Comparison of ENCODE assay signal across 29 cellular contexts in the genomic region with DNA sequence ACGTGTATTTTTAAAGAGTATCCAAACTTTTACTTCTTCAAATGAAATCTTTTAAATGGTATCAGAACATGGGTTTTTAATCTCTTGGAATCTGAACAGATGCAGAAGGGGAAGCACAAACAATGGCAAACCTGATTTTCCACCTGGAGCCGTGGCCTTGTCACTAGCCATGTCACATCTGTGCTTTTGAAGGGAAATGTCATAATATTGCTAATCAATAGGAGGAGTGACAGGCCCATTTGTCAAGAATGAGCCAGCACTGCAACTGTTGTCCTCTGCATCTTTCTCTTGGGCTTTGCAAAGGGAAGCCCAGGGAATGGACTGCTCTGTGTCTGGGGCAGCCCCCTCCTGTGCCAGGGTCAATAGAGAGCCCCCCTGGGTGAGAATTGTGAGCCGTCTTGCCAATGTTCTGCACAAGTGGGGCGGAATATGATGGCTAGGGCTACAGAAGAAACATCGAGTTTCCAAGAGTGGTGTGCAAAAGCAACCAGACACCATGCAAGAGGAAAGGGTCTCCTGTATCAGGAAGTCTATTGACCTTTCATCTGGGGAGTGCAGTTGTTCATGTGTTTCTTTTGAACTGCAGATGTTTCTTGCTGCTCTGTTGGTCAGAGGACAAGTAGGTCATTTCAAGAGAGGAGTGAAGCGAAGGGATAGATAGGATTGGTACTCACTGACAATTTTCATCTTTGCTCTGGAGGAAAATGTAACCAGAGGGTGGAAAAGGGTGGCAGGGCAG.
"Had no signal": no experiment of that assay in that cellular context is flagged by ENCODE, and none has a peak within 500 bp of the region (broad histone marks: within the 10 kb centered on the region; RNA-seq: fewer than 3 reads in every experiment).

No MANE protein-coding gene starts in this region.

- H3K4me1 ChIP-seq: body of pancreas, colonic mucosa, foreskin keratinocyte, gastrocnemius medialis had no signal

- H3K27ac Mint-ChIP-seq: activated B cell treated with CpG ODN at 0.5 μM for 24 hours; activated CD4-positive, alpha-beta memory T cell treated with anti-CD3 and anti-CD28 coated beads for 36 hours; activated CD4-positive, alpha-beta T cell treated with anti-CD3 and anti-CD28 coated beads, Interleukin-2, amount 10 ng/mL, durations not matched to agents 24 days and 14 days; activated CD8-positive, alpha-beta memory T cell treated with anti-CD3 and anti-CD28 coated beads, Interleukin-2, amount 10 ng/mL, durations not matched to agents 7 days and 5 days; activated CD8-positive, alpha-beta T cell treated with anti-CD3 and anti-CD28 coated beads, Interleukin-2, amount 10 ng/mL, durations not matched to agents 7 days and 5 days; activated naive CD4-positive, alpha-beta T cell treated with anti-CD3 and anti-CD28 coated beads for 36 hours; activated naive CD4-positive, alpha-beta T cell treated with anti-CD3 and anti-CD28 coated beads, Interleukin-2, amount 50 U/mL, for 24 hours; activated naive CD8-positive, alpha-beta T cell treated with anti-CD3 and anti-CD28 coated beads for 36 hours; activated naive CD8-positive, alpha-beta T cell treated with anti-CD3 and anti-CD28 coated beads, Interleukin-2, amount 50 U/mL, for 24 hours; activated T-helper 1 cell treated with anti-CD3 and anti-CD28 coated beads, Interleukin-12 subunit alpha, Interleukin-12 subunit beta, Interleukin-2, Interleukin-4 antibody, amounts not matched to agents 30 ng/mL and 10 ng/mL and 1 ng/mL, durations not matched to agents 14 hours and 24 hours and 36 hours; activated T-helper 2 cell treated with anti-CD3 and anti-CD28 coated beads, Interferon-gamma antibody, Interleukin-2, Interleukin-4, amounts not matched to agents 10 μg/mL and 5 μg/mL and 100 μg/mL, durations not matched to agents 14 hours and 24 hours and 36 hours had no signal

- H3K4me3 Mint-ChIP-seq: activated B cell treated with CpG ODN at 0.5 μM for 24 hours; activated CD4-positive, alpha-beta memory T cell treated with anti-CD3 and anti-CD28 coated beads for 36 hours; activated CD4-positive, alpha-beta T cell treated with anti-CD3 and anti-CD28 coated beads, Interleukin-2, amount 10 ng/mL, durations not matched to agents 24 days and 14 days; activated CD8-positive, alpha-beta memory T cell treated with anti-CD3 and anti-CD28 coated beads, Interleukin-2, amount 10 ng/mL, durations not matched to agents 7 days and 5 days; activated CD8-positive, alpha-beta T cell treated with anti-CD3 and anti-CD28 coated beads, Interleukin-2, amount 10 ng/mL, durations not matched to agents 7 days and 5 days; activated naive CD4-positive, alpha-beta T cell treated with anti-CD3 and anti-CD28 coated beads for 36 hours; activated naive CD4-positive, alpha-beta T cell treated with anti-CD3 and anti-CD28 coated beads, Interleukin-2, amount 50 U/mL, for 24 hours; activated naive CD8-positive, alpha-beta T cell treated with anti-CD3 and anti-CD28 coated beads for 36 hours; activated naive CD8-positive, alpha-beta T cell treated with anti-CD3 and anti-CD28 coated beads, Interleukin-2, amount 50 U/mL, for 24 hours; activated T-helper 1 cell treated with anti-CD3 and anti-CD28 coated beads, Interleukin-12 subunit alpha, Interleukin-12 subunit beta, Interleukin-2, Interleukin-4 antibody, amounts not matched to agents 30 ng/mL and 10 ng/mL and 1 ng/mL, durations not matched to agents 14 hours and 24 hours and 36 hours had no signal

- H3K9me3 Mint-ChIP-seq: activated B cell treated with CpG ODN at 0.5 μM for 24 hours; activated CD4-positive, alpha-beta memory T cell treated with anti-CD3 and anti-CD28 coated beads for 36 hours; activated CD4-positive, alpha-beta T cell treated with anti-CD3 and anti-CD28 coated beads, Interleukin-2, amount 10 ng/mL, durations not matched to agents 24 days and 14 days; activated naive CD4-positive, alpha-beta T cell treated with anti-CD3 and anti-CD28 coated beads for 36 hours; activated naive CD4-positive, alpha-beta T cell treated with anti-CD3 and anti-CD28 coated beads, Interleukin-2, amount 50 U/mL, for 24 hours; activated naive CD8-positive, alpha-beta T cell treated with anti-CD3 and anti-CD28 coated beads for 36 hours; activated naive CD8-positive, alpha-beta T cell treated with anti-CD3 and anti-CD28 coated beads, Interleukin-2, amount 50 U/mL, for 24 hours; activated T-helper 1 cell treated with anti-CD3 and anti-CD28 coated beads, Interleukin-12 subunit alpha, Interleukin-12 subunit beta, Interleukin-2, Interleukin-4 antibody, amounts not matched to agents 30 ng/mL and 10 ng/mL and 1 ng/mL, durations not matched to agents 14 hours and 24 hours and 36 hours; activated T-helper 2 cell treated with anti-CD3 and anti-CD28 coated beads, Interferon-gamma antibody, Interleukin-2, Interleukin-4, amounts not matched to agents 10 μg/mL and 5 μg/mL and 100 μg/mL, durations not matched to agents 14 hours and 24 hours and 36 hours had no signal

- H3K27me3 ChIP-seq: adrenal gland, body of pancreas, colonic mucosa, foreskin keratinocyte, gastrocnemius medialis had no signal

- H3K27ac ChIP-seq: adrenal gland, body of pancreas, colonic mucosa, foreskin keratinocyte, gastrocnemius medialis, WERI-Rb-1 had no signal

- H3K4me3 ChIP-seq: adrenal gland, body of pancreas, colonic mucosa, gastrocnemius medialis had no signal

- H3K9me3 ChIP-seq: adrenal gland, body of pancreas, colonic mucosa, gastrocnemius medialis had no signal

- H3K36me3 Mint-ChIP-seq: activated CD4-positive, alpha-beta memory T cell treated with anti-CD3 and anti-CD28 coated beads for 36 hours; activated CD8-positive, alpha-beta memory T cell treated with anti-CD3 and anti-CD28 coated beads, Interleukin-2, amount 10 ng/mL, durations not matched to agents 7 days and 5 days; activated naive CD4-positive, alpha-beta T cell treated with anti-CD3 and anti-CD28 coated beads, Interleukin-2, amount 50 U/mL, for 24 hours; activated naive CD8-positive, alpha-beta T cell treated with anti-CD3 and anti-CD28 coated beads for 36 hours had no signal

- H3K36me3 ChIP-seq: adrenal gland, colonic mucosa, gastrocnemius medialis, WERI-Rb-1 had no signal

- ATAC-seq: activated CD4-positive, CD25-positive, alpha-beta regulatory T cell treated with anti-CD3 and anti-CD28 coated beads, Interleukin-2, amount 50 U/mL, for 24 hours; activated CD8-positive, alpha-beta memory T cell treated with anti-CD3 and anti-CD28 coated beads, Interleukin-2, amount 10 ng/mL, durations not matched to agents 7 days and 5 days; activated CD8-positive, alpha-beta T cell treated with anti-CD3 and anti-CD28 coated beads, Interleukin-2, amount 10 ng/mL, durations not matched to agents 7 days and 5 days; activated naive CD8-positive, alpha-beta T cell treated with anti-CD3 and anti-CD28 coated beads, Interleukin-2, amount 50 U/mL, for 24 hours; body of pancreas; esophagus mucosa; foreskin keratinocyte; gastrocnemius medialis had no signal

- H3K27me3 Mint-ChIP-seq: activated CD4-positive, alpha-beta T cell treated with anti-CD3 and anti-CD28 coated beads, Interleukin-2, amount 10 ng/mL, durations not matched to agents 24 days and 14 days; activated naive CD8-positive, alpha-beta T cell treated with anti-CD3 and anti-CD28 coated beads, Interleukin-2, amount 50 U/mL, for 24 hours had no signal

- DNase-seq: activated B cell treated with CpG ODN at 0.5 μM for 24 hours; activated CD4-positive, alpha-beta memory T cell treated with anti-CD3 and anti-CD28 coated beads for 36 hours; activated CD4-positive, alpha-beta T cell treated with anti-CD3 and anti-CD28 coated beads, Interleukin-2, amount 10 ng/mL, durations not matched to agents 24 days and 14 days; activated CD8-positive, alpha-beta memory T cell treated with anti-CD3 and anti-CD28 coated beads, Interleukin-2, amount 10 ng/mL, durations not matched to agents 7 days and 5 days; activated CD8-positive, alpha-beta memory T cell treated with anti-CD3 and anti-CD28 coated beads, Interleukin-2, amount 50 U/mL, for 4 hours; activated CD8-positive, alpha-beta T cell treated with anti-CD3 and anti-CD28 coated beads, Interleukin-2, amount 10 ng/mL, durations not matched to agents 7 days and 5 days; activated effector memory CD4-positive, alpha-beta T cell treated with anti-CD3 and anti-CD28 coated beads, Interleukin-2, amount 50 U/mL, for 16 hours; activated naive CD4-positive, alpha-beta T cell treated with anti-CD3 and anti-CD28 coated beads for 36 hours; activated naive CD8-positive, alpha-beta T cell treated with anti-CD3 and anti-CD28 coated beads for 36 hours; activated naive CD8-positive, alpha-beta T cell treated with anti-CD3 and anti-CD28 coated beads, Interleukin-2, amount 50 U/mL, for 24 hours; activated T-cell treated with anti-CD3 and anti-CD28 coated beads, Interleukin-2, amount 50 U/mL, for 1 hour; activated T-cell treated with anti-CD3 and anti-CD28 coated beads, Interleukin-2, amount 50 U/mL, for 48 hours; adrenal gland; amygdala; aorta; body of pancreas; caudate nucleus; colonic mucosa; effector CD8-positive, alpha-beta T cell; foreskin keratinocyte; gastrocnemius medialis; head of caudate nucleus; T-helper 2 cell; WERI-Rb-1 had no signal

- H3K4me1 Mint-ChIP-seq: activated B cell treated with CpG ODN at 0.5 μM for 24 hours; activated CD4-positive, alpha-beta T cell treated with anti-CD3 and anti-CD28 coated beads, Interleukin-2, amount 10 ng/mL, durations not matched to agents 24 days and 14 days; activated CD8-positive, alpha-beta memory T cell treated with anti-CD3 and anti-CD28 coated beads, Interleukin-2, amount 10 ng/mL, durations not matched to agents 7 days and 5 days; activated naive CD4-positive, alpha-beta T cell treated with anti-CD3 and anti-CD28 coated beads, Interleukin-2, amount 50 U/mL, for 24 hours; activated naive CD8-positive, alpha-beta T cell treated with anti-CD3 and anti-CD28 coated beads, Interleukin-2, amount 50 U/mL, for 24 hours had no signal
